1 cellular context compared by ENCODE assay signal in the genomic region with DNA sequence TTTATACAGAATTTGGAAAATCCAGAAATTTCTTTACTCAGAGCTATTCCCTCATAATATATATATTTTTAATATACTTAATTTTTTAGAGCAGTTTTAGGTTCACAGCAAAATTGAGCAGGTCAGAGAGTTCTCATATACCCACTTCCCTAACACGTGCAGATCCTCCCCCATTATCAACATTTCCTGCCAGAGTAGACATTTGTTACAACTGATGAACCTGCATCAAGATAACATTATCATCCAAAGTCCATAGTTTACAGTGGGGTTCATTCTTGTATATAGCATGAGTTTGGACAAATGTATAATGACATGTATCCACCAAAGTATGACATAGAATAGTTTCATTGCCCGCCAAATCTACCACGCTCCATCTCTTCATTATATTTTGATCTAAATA.
TF ChIP-seq lines count a peak whose summit lies in the region.

No MANE protein-coding gene starts in this region.

TF ChIP-seq in GM23338, 12 proteins besides CTCF, POLR2A, EP300 and RAD21 (continued from another document):
- TF ChIP-seq, protein P1, sequence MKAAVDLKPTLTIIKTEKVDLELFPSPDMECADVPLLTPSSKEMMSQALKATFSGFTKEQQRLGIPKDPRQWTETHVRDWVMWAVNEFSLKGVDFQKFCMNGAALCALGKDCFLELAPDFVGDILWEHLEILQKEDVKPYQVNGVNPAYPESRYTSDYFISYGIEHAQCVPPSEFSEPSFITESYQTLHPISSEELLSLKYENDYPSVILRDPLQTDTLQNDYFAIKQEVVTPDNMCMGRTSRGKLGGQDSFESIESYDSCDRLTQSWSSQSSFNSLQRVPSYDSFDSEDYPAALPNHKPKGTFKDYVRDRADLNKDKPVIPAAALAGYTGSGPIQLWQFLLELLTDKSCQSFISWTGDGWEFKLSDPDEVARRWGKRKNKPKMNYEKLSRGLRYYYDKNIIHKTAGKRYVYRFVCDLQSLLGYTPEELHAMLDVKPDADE (IDR thresholded peaks at IDR 0.05) = no peak
- TF ChIP-seq, protein P2, sequence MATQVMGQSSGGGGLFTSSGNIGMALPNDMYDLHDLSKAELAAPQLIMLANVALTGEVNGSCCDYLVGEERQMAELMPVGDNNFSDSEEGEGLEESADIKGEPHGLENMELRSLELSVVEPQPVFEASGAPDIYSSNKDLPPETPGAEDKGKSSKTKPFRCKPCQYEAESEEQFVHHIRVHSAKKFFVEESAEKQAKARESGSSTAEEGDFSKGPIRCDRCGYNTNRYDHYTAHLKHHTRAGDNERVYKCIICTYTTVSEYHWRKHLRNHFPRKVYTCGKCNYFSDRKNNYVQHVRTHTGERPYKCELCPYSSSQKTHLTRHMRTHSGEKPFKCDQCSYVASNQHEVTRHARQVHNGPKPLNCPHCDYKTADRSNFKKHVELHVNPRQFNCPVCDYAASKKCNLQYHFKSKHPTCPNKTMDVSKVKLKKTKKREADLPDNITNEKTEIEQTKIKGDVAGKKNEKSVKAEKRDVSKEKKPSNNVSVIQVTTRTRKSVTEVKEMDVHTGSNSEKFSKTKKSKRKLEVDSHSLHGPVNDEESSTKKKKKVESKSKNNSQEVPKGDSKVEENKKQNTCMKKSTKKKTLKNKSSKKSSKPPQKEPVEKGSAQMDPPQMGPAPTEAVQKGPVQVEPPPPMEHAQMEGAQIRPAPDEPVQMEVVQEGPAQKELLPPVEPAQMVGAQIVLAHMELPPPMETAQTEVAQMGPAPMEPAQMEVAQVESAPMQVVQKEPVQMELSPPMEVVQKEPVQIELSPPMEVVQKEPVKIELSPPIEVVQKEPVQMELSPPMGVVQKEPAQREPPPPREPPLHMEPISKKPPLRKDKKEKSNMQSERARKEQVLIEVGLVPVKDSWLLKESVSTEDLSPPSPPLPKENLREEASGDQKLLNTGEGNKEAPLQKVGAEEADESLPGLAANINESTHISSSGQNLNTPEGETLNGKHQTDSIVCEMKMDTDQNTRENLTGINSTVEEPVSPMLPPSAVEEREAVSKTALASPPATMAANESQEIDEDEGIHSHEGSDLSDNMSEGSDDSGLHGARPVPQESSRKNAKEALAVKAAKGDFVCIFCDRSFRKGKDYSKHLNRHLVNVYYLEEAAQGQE (IDR thresholded peaks at IDR 0.05; ENCODE audit: unreplicated experiment) = no peak
